In genomic region chr7:112550468-112551060, GRCh38 we compare ENCODE assay signal across 8 cellular contexts.
DNase-seq lines count a peak whose midpoint lies in the region; TF ChIP-seq lines count a peak whose summit lies in the region.

No MANE protein-coding gene starts in this region.

- H3K27me3 ChIP-seq in HAP-1 (ENCODE audit: low read depth), result no peaks in the 10 kb centered on the region; the same call in 1 of the 2 replicates

- no peaks in the 10 kb centered on the region for H3K9me3 ChIP-seq in HAP-1

- TF ChIP-seq CTCF in GM10266 (IDR thresholded peaks at IDR 0.05; ENCODE audit: control insufficient read depth, insufficient read depth, low read depth, missing control alignments) (peak; percentile 81), fibroblast of the aortic adventitia (IDR thresholded peaks at IDR 0.05; ENCODE audit: insufficient read depth, low read length) (peak; percentile 99)

- H3K4me3 ChIP-seq in HAP-1, result no peak overlapping the region
- H3K4me3 ChIP-seq in fibroblast of the aortic adventitia (ENCODE audit: low read depth, low read length), result no peak overlapping the region

- H3K4me1 ChIP-seq in HAP-1, result no peaks in the 10 kb centered on the region

- no peaks in the 10 kb centered on the region for H3K36me3 ChIP-seq in HAP-1 (replicated peaks)

- DNase-seq in AG20443 (ENCODE audit: low spot score) (peak; percentile 55), GM10266 (ENCODE audit: extremely low spot score) (peak; percentile 61), HAP-1 (ENCODE audit: low spot score in 2 of 2) (peak; percentile 57 to 63), LoVo (ENCODE audit: low spot score) (peak; percentile 76), SW480 (ENCODE audit: low spot score) (peak; percentile 68), fibroblast of the aortic adventitia (ENCODE audit: low read depth) (peak; percentile 83), pons (ENCODE audit: low spot score) (peak; percentile 59), occipital lobe (lab: John Stamatoyannopoulos, UW) (no peak)

- in situ Hi-C loops in HAP-1 (cut with MboI; ENCODE audit: low sequenced_read_pairs), result no loop called here
